8 cellular contexts compared by ENCODE assay signal in the genomic region with DNA sequence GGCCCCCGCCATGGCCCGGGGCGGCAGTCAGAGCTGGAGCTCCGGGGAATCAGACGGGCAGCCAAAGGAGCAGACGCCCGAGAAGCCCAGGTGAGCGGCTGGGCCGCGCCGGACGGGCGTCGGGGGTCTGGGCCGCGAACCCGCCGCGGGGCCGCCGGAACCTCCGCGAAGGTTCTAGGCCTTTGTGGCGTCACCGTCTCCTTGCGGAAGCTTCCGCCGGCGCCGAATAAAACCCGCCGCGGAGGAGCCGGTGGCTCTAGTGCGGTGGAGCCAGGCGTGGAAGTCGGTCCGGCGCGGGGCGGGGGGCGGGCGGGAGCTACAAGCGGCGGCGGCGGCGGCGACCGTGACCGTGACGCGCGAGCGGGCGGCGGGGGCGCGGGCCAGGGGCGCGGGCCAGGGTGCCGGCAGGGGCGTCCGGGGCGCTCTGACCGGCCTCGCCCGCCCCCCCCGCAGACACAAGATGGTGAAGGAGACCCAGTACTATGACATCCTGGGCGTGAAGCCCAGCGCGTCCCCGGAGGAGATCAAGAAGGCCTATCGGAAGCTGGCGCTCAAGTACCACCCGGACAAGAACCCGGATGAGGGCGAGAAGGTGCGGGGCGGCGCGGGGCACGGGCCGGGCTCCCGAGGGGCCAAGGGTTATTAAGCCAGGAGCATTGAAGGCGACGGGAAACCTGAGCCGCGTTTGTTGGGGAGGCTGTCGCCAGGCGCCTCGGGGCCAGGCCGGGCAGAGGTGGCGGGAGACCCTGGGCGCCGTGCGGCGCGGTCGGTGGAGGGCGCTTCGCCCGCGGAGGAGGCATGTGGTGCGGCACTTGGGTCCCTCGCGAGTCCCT. TPM values are rescaled to one million over a fixed set of nuclear protein-coding genes. Genes with fewer than 3 reads are reported as not detected.
A peak's percentile ranks its signal among the peaks of the same experiment; 100 is the strongest.
DNase-seq lines count a peak whose midpoint lies in the region; ATAC-seq and TF ChIP-seq lines count a peak whose summit lies in the region.

A gene (plus strand): TSS at position 259 of the 833 bp plus-strand sequence. CDS start 202 bp downstream, at position 461.

- intact Hi-C loops in Calu3 (cut with micrococcal nuclease; ENCODE audit: unreplicated experiment), result no loop called here
- intact Hi-C loops in ovary (cut with DNase I), result no loop called here

- peak within 1 kb of the TSS; percentile 26 to 75 for H3K4me3 ChIP-seq in gastroesophageal sphincter
- peak within 1 kb of the TSS; percentile 57 for H3K4me3 ChIP-seq in ovary

- ATAC-seq in gastroesophageal sphincter (peak; percentile 58), HG03354 (IDR thresholded peaks at IDR 0.05; ENCODE audit: poor library complexity, severe bottlenecking, unreplicated experiment) (no peak)

- H3K4me3 Mint-ChIP-seq in Calu3 (ENCODE audit: low read depth, unreplicated experiment), result peak within 1 kb of the TSS; percentile 72

- H3K36me3 ChIP-seq in gastroesophageal sphincter, result no peaks in the 10 kb centered on the region
- H3K36me3 ChIP-seq in ovary, result no peaks in the 10 kb centered on the region

- H3K9me3 ChIP-seq in gastroesophageal sphincter (no peaks in the 10 kb centered on the region), ovary (no peaks in the 10 kb centered on the region)

- DNase-seq in Calu3, result peak; percentile 68
- peak; percentile 61 for DNase-seq in NCI-H774 (lab: John Stamatoyannopoulos, UW)
- peak; percentile 45 for DNase-seq in activated gamma-delta T cell treated with anti-CD3 and anti-CD28 coated beads, Interleukin-2, amount 50 U/mL, for 16 hours (ENCODE audit: low read depth)
- peak; percentile 49 to 78 (median 57) for DNase-seq in ovary
- peak; percentile 42 for DNase-seq in superior temporal gyrus (ENCODE audit: extremely low spot score)
- no peak for DNase-seq in NCI-H510A (lab: John Stamatoyannopoulos, UW)

- H3K27me3 Mint-ChIP-seq in Calu3 (ENCODE audit: unreplicated experiment), result no peaks in the 10 kb centered on the region

- H3K9me3 Mint-ChIP-seq in Calu3 (ENCODE audit: low read depth, unreplicated experiment), result no peaks in the 10 kb centered on the region

- TF ChIP-seq POLR2A in gastroesophageal sphincter (IDR thresholded peaks at IDR 0.05) (peak; percentile 41 to 48), ovary (IDR thresholded peaks at IDR 0.05) (no peak)

- peaks cover 31% of the 10 kb centered on the region for H3K4me1 Mint-ChIP-seq in Calu3 (ENCODE audit: low read depth, unreplicated experiment)

- peaks cover 2 to 48% (median 11%) of the 10 kb centered on the region in 3 donors for H3K4me1 ChIP-seq in gastroesophageal sphincter
- H3K4me1 ChIP-seq in ovary (ENCODE audit: insufficient read depth), result peaks cover 6% of the 10 kb centered on the region

- peak within 1 kb of the TSS; percentile 47 for H3K27ac Mint-ChIP-seq in Calu3 (ENCODE audit: unreplicated experiment)

- peaks cover 34% of the 10 kb centered on the region for H3K36me3 Mint-ChIP-seq in Calu3 (ENCODE audit: insufficient read depth, unreplicated experiment)

- TF ChIP-seq CTCF in Calu3 (IDR thresholded peaks at IDR 0.05; ENCODE audit: unreplicated experiment), result peak; percentile 28
- peak in 1 of 4 experiments; percentile 49 for TF ChIP-seq CTCF in gastroesophageal sphincter (IDR thresholded peaks at IDR 0.05)
- no peak for TF ChIP-seq CTCF in ovary (IDR thresholded peaks at IDR 0.05)

- CTCF ChIA-PET in Calu3 (lab: Charles Lee), result no interaction called here

- BruUV-seq in Calu3 (replicated peaks; lab: Mats Ljungman, UMichigan), result no TSS peak

- WGBS in gastroesophageal sphincter (ENCODE audit: low coverage in 1 of 2), 2 donors, result 0 to 10% methylated on average over 8 to 11 of the region's 107 CpGs
- 1 to 4% (median 3%) methylated on average over 44 to 107 of the region's 107 CpGs for WGBS in ovary, 3 donors

- no peak for TF ChIP-seq EP300 in gastroesophageal sphincter (IDR thresholded peaks at IDR 0.05)
- no peak for TF ChIP-seq EP300 in ovary (IDR thresholded peaks at IDR 0.05)

- H3K27me3 ChIP-seq in gastroesophageal sphincter (no peaks in the 10 kb centered on the region), ovary (no peaks in the 10 kb centered on the region)

- H3K27ac ChIP-seq in gastroesophageal sphincter (peak within 1 kb of the TSS; percentile 31 to 89 (median 76)), ovary (peak within 1 kb of the TSS in 1 of 2 donors; percentile 43)

RNA-seq across cellular contexts. Expression of the gene that starts here (rescaled TPM):
- total RNA-seq in Calu3 (2022) (52.1 and 53.6 TPM in 2 replicates), gastroesophageal sphincter (10 to 100 TPM in 3 of 4 donors, 1 to 10 TPM in 1; 9.9 to 33.9 (median 24.5) TPM), ovary (10 to 100 TPM in 4 of 7 donors, 1 to 10 TPM in 3; 4.9 to 18.0 (median 12.2) TPM)
- 10 to 100 TPM in 1 of 2 donors, 1 to 10 TPM in 1; 7.3 to 23.7 TPM for polyA plus RNA-seq in ovary
